8 cellular contexts compared by ENCODE assay signal in genomic region chr11:70271635-70271953, GRCh38. TPM values are rescaled to one million over a fixed set of nuclear protein-coding genes. Genes with fewer than 3 reads are reported as not detected.
DNase-seq lines count a peak whose midpoint lies in the region; ATAC-seq and TF ChIP-seq lines count a peak whose summit lies in the region.

No MANE protein-coding gene starts in this region.

- ATAC-seq in stimulated activated memory B cell treated with anti-CD40 and anti-IgM and Interleukin-4, amounts not matched to agents 10 μg/mL and 1 μg/mL and 100 μg/mL, for 72 hours = no peak
- ATAC-seq in HG02623 (IDR thresholded peaks at IDR 0.05; ENCODE audit: unreplicated experiment) = no peak
- no peak for ATAC-seq in GM18505 (IDR thresholded peaks at IDR 0.05; ENCODE audit: unreplicated experiment)

- H3K27me3 ChIP-seq in HL-60 (ENCODE audit: insufficient read depth, poor library complexity, severe bottlenecking) (no peaks in the 10 kb centered on the region), iPS-18a (ENCODE audit: control insufficient read depth, insufficient read depth, low read length) (peaks cover 10% of the 10 kb centered on the region)

- peak overlapping the region; percentile 70 for H3K27ac ChIP-seq in HL-60 (replicated peaks)
- no peak overlapping the region for H3K27ac ChIP-seq in iPS-18a (ENCODE audit: low read length)

- peaks cover 16% of the 10 kb centered on the region for H3K27me3 Mint-ChIP-seq in activated T-helper 2 cell treated with anti-CD3 and anti-CD28 coated beads, Interferon-gamma antibody, Interleukin-2, Interleukin-4, amounts not matched to agents 10 μg/mL and 5 μg/mL and 100 μg/mL, durations not matched to agents 14 hours and 24 hours and 36 hours (ENCODE audit: low read depth)
- peaks cover 12% of the 10 kb centered on the region for H3K27me3 Mint-ChIP-seq in stimulated activated memory B cell treated with anti-CD40 and anti-IgM and Interleukin-4, amounts not matched to agents 10 μg/mL and 1 μg/mL and 100 μg/mL, for 72 hours

- no peaks in the 10 kb centered on the region for H3K9me3 ChIP-seq in iPS-18a (ENCODE audit: control insufficient read depth, low read depth, low read length)

- DNase-seq in HL-60 (ENCODE audit: low read depth in 1 of 2, low spot score in 1 of 2) = no peak
- no peak for DNase-seq in activated T-helper 2 cell treated with anti-CD3 and anti-CD28 coated beads, Interferon-gamma antibody, Interleukin-2, Interleukin-4, amounts not matched to agents 10 μg/mL and 5 μg/mL and 100 μg/mL, durations not matched to agents 14 hours and 24 hours and 36 hours (ENCODE audit: low spot score)
- no peak for DNase-seq in NAMALWA (ENCODE audit: low spot score)
- DNase-seq in LoVo (ENCODE audit: low spot score) = no peak

- TF ChIP-seq POLR2A in GM18505 (IDR thresholded peaks at IDR 0.05; ENCODE audit: borderline replicate concordance, extremely low read depth, insufficient read depth, insufficient read length) = no peak

- H3K4me1 Mint-ChIP-seq in activated T-helper 2 cell treated with anti-CD3 and anti-CD28 coated beads, Interferon-gamma antibody, Interleukin-2, Interleukin-4, amounts not matched to agents 10 μg/mL and 5 μg/mL and 100 μg/mL, durations not matched to agents 14 hours and 24 hours and 36 hours (ENCODE audit: low read depth) = peaks cover 24% of the 10 kb centered on the region
- H3K4me1 Mint-ChIP-seq in stimulated activated memory B cell treated with anti-CD40 and anti-IgM and Interleukin-4, amounts not matched to agents 10 μg/mL and 1 μg/mL and 100 μg/mL, for 72 hours = peaks cover 55% of the 10 kb centered on the region

- no peak for TF ChIP-seq CTCF in HL-60 (IDR thresholded peaks at IDR 0.05; ENCODE audit: insufficient read depth, low read length)

- H3K36me3 Mint-ChIP-seq in activated T-helper 2 cell treated with anti-CD3 and anti-CD28 coated beads, Interferon-gamma antibody, Interleukin-2, Interleukin-4, amounts not matched to agents 10 μg/mL and 5 μg/mL and 100 μg/mL, durations not matched to agents 14 hours and 24 hours and 36 hours (ENCODE audit: low read depth) = peaks cover 39% of the 10 kb centered on the region
- peaks cover 27% of the 10 kb centered on the region for H3K36me3 Mint-ChIP-seq in stimulated activated memory B cell treated with anti-CD40 and anti-IgM and Interleukin-4, amounts not matched to agents 10 μg/mL and 1 μg/mL and 100 μg/mL, for 72 hours

- H3K4me1 ChIP-seq in iPS-18a (ENCODE audit: control insufficient read depth, low read depth, low read length) = peaks cover 8% of the 10 kb centered on the region

- H3K4me3 ChIP-seq in HL-60 (replicated peaks; ENCODE audit: insufficient read depth, low read length) (peak overlapping the region; percentile 92), iPS-18a (ENCODE audit: low read length) (peak overlapping the region; percentile 84)

- peak overlapping the region; percentile 88 for H3K27ac Mint-ChIP-seq in activated T-helper 2 cell treated with anti-CD3 and anti-CD28 coated beads, Interferon-gamma antibody, Interleukin-2, Interleukin-4, amounts not matched to agents 10 μg/mL and 5 μg/mL and 100 μg/mL, durations not matched to agents 14 hours and 24 hours and 36 hours
- H3K27ac Mint-ChIP-seq in stimulated activated memory B cell treated with anti-CD40 and anti-IgM and Interleukin-4, amounts not matched to agents 10 μg/mL and 1 μg/mL and 100 μg/mL, for 72 hours = peak overlapping the region; percentile 56

- intact Hi-C loops in activated T-helper 2 cell treated with anti-CD3 and anti-CD28 coated beads, Interferon-gamma antibody, Interleukin-2, Interleukin-4, amounts not matched to agents 10 μg/mL and 5 μg/mL and 100 μg/mL, durations not matched to agents 14 hours and 24 hours and 36 hours (cut with micrococcal nuclease) = loop anchor here (2.0 to 10.0 kb wide), 2 partner anchors 69 to 93 kb away; partner anchors contain the start of gene FADD

- H3K9me3 Mint-ChIP-seq in activated T-helper 2 cell treated with anti-CD3 and anti-CD28 coated beads, Interferon-gamma antibody, Interleukin-2, Interleukin-4, amounts not matched to agents 10 μg/mL and 5 μg/mL and 100 μg/mL, durations not matched to agents 14 hours and 24 hours and 36 hours = no peaks in the 10 kb centered on the region
- H3K9me3 Mint-ChIP-seq in stimulated activated memory B cell treated with anti-CD40 and anti-IgM and Interleukin-4, amounts not matched to agents 10 μg/mL and 1 μg/mL and 100 μg/mL, for 72 hours = no peaks in the 10 kb centered on the region

- peaks cover 35% of the 10 kb centered on the region for H3K36me3 ChIP-seq in iPS-18a (ENCODE audit: control insufficient read depth, low read depth, low read length)

- peak overlapping the region; percentile 63 for H3K9ac ChIP-seq in iPS-18a (ENCODE audit: low read length)

- peak overlapping the region; percentile 82 for H3K4me3 Mint-ChIP-seq in activated T-helper 2 cell treated with anti-CD3 and anti-CD28 coated beads, Interferon-gamma antibody, Interleukin-2, Interleukin-4, amounts not matched to agents 10 μg/mL and 5 μg/mL and 100 μg/mL, durations not matched to agents 14 hours and 24 hours and 36 hours (ENCODE audit: low read depth)
- peak overlapping the region; percentile 85 for H3K4me3 Mint-ChIP-seq in stimulated activated memory B cell treated with anti-CD40 and anti-IgM and Interleukin-4, amounts not matched to agents 10 μg/mL and 1 μg/mL and 100 μg/mL, for 72 hours

RNA-seq across cellular contexts. Expression of gene PPFIA1, which starts 1.1 kb away (rescaled TPM):
- 47.1 and 47.4 TPM in 2 replicates for total RNA-seq in activated T-helper 2 cell treated with anti-CD3 and anti-CD28 coated beads, Interferon-gamma antibody, Interleukin-2, Interleukin-4, amounts not matched to agents 10 μg/mL and 5 μg/mL and 100 μg/mL, durations not matched to agents 14 hours and 24 hours and 36 hours
